In genomic region chr13:107450426-107450825, GRCh38 we compare ENCODE assay signal across 21 cellular contexts.
DNase-seq lines count a peak whose midpoint lies in the region; ATAC-seq and TF ChIP-seq lines count a peak whose summit lies in the region.
"Had no signal": no experiment of that assay in that cellular context is flagged by ENCODE, and none has a peak within 500 bp of the region (broad histone marks: within the 10 kb centered on the region; RNA-seq: fewer than 3 reads in every experiment).

No MANE protein-coding gene starts in this region.

- H3K4me3 Mint-ChIP-seq in natural killer cell treated with Interleukin-12 subunit alpha and Interleukin-12 subunit beta and Interleukin-15 and Interleukin-18, amount 100 ng/mL, for 72 hours, result peak overlapping the region; percentile 59
- H3K4me3 Mint-ChIP-seq: brain; CD14-positive monocyte; naive B cell; stimulated activated naive B cell treated with anti-CD40 and anti-IgM and Interleukin-4, amounts not matched to agents 10 μg/mL and 1 μg/mL and 100 μg/mL, for 72 hours had no signal

- peak overlapping the region; percentile 47 to 81 for H3K27ac Mint-ChIP-seq in natural killer cell treated with Interleukin-12 subunit alpha and Interleukin-12 subunit beta and Interleukin-15 and Interleukin-18, amount 100 ng/mL, for 72 hours
- H3K27ac Mint-ChIP-seq: brain; CD14-positive monocyte; naive B cell; stimulated activated naive B cell treated with anti-CD40 and anti-IgM and Interleukin-4, amounts not matched to agents 10 μg/mL and 1 μg/mL and 100 μg/mL, for 72 hours had no signal

- no peaks in the 10 kb centered on the region for H3K36me3 ChIP-seq in SJSA1
- no peaks in the 10 kb centered on the region for H3K36me3 ChIP-seq in tibial nerve
- H3K36me3 ChIP-seq: heart right ventricle had no signal

- H3K9me3 Mint-ChIP-seq in natural killer cell treated with Interleukin-12 subunit alpha and Interleukin-12 subunit beta and Interleukin-15 and Interleukin-18, amount 100 ng/mL, for 72 hours, result peaks cover 31% of the 10 kb centered on the region

- no peak for TF ChIP-seq CTCF in tibial nerve (IDR thresholded peaks at IDR 0.05)

- TF ChIP-seq POLR2A in tibial nerve (IDR thresholded peaks at IDR 0.05), result no peak

- peaks cover 23% of the 10 kb centered on the region for H3K4me1 ChIP-seq in SJSA1 (replicated peaks)
- peaks cover 0 to 14% (median 0%) of the 10 kb centered on the region in 4 donors for H3K4me1 ChIP-seq in tibial nerve

- H3K4me1 Mint-ChIP-seq in natural killer cell treated with Interleukin-12 subunit alpha and Interleukin-12 subunit beta and Interleukin-15 and Interleukin-18, amount 100 ng/mL, for 72 hours (ENCODE audit: low read depth in 2 of 2), result peaks cover 31 to 32% of the 10 kb centered on the region in 2 donors
- H3K4me1 Mint-ChIP-seq: brain; CD14-positive monocyte; naive B cell; stimulated activated naive B cell treated with anti-CD40 and anti-IgM and Interleukin-4, amounts not matched to agents 10 μg/mL and 1 μg/mL and 100 μg/mL, for 72 hours had no signal

- H3K4me3 ChIP-seq in SJSA1 (no peak overlapping the region), tibial nerve (no peak overlapping the region)

- 61 to 65% methylated on average over 6 of the region's 6 CpGs for WGBS in tibial nerve, 2 donors

- H3K27ac ChIP-seq in SJSA1, result peak overlapping the region; percentile 86
- no peak overlapping the region for H3K27ac ChIP-seq in tibial nerve

- H3K9me3 ChIP-seq in SJSA1 (replicated peaks) (peaks cover 13% of the 10 kb centered on the region), tibial nerve (peaks cover 0 to 11% (median 0%) of the 10 kb centered on the region in 4 donors)

- H3K36me3 Mint-ChIP-seq in natural killer cell treated with Interleukin-12 subunit alpha and Interleukin-12 subunit beta and Interleukin-15 and Interleukin-18, amount 100 ng/mL, for 72 hours, result peaks cover 19% of the 10 kb centered on the region
- H3K36me3 Mint-ChIP-seq: brain; CD14-positive monocyte; stimulated activated naive B cell treated with anti-CD40 and anti-IgM and Interleukin-4, amounts not matched to agents 10 μg/mL and 1 μg/mL and 100 μg/mL, for 72 hours had no signal

- no peak for TF ChIP-seq EP300 in tibial nerve (IDR thresholded peaks at IDR 0.05)

- H3K27me3 ChIP-seq in SJSA1 (replicated peaks) (no peaks in the 10 kb centered on the region), tibial nerve (no peaks in the 10 kb centered on the region)
- H3K27me3 ChIP-seq: heart right ventricle had no signal

- no peaks in the 10 kb centered on the region for H3K27me3 Mint-ChIP-seq in natural killer cell treated with Interleukin-12 subunit alpha and Interleukin-12 subunit beta and Interleukin-15 and Interleukin-18, amount 100 ng/mL, for 72 hours
- H3K27me3 Mint-ChIP-seq: naive B cell; stimulated activated naive B cell treated with anti-CD40 and anti-IgM and Interleukin-4, amounts not matched to agents 10 μg/mL and 1 μg/mL and 100 μg/mL, for 72 hours had no signal

- ATAC-seq in natural killer cell treated with Interleukin-12 subunit alpha and Interleukin-12 subunit beta and Interleukin-15 and Interleukin-18, amount 100 ng/mL, for 72 hours, result no peak
- no peak for ATAC-seq in HG02852 (IDR thresholded peaks at IDR 0.05; ENCODE audit: unreplicated experiment)
- no peak for ATAC-seq in HG03442 (IDR thresholded peaks at IDR 0.05; ENCODE audit: unreplicated experiment)
- no peak for ATAC-seq in GM19467 (IDR thresholded peaks at IDR 0.05; ENCODE audit: unreplicated experiment)
- ATAC-seq: stimulated activated naive B cell treated with anti-CD40 and anti-IgM and Interleukin-4, amounts not matched to agents 10 μg/mL and 1 μg/mL and 100 μg/mL, for 72 hours had no signal

- DNase-seq in Daoy (ENCODE audit: low read depth) (peak; percentile 48), SJSA1 (ENCODE audit: low read depth in 1 of 2, low spot score in 2 of 2) (no peak), dermis blood vessel endothelial cell (peak; percentile 60), tibial nerve (ENCODE audit: low spot score in 2 of 2) (no peak)
- DNase-seq in natural killer cell treated with Interleukin-12 subunit alpha and Interleukin-12 subunit beta and Interleukin-15 and Interleukin-18, amount 100 ng/mL, for 72 hours (ENCODE audit: low spot score), result no peak
- DNase-seq: activated CD4-positive, alpha-beta T cell treated with anti-CD3 and anti-CD28 coated beads, Interleukin-2, amount 50 U/mL, for 48 hours; activated CD4-positive, CD25-positive, alpha-beta regulatory T cell; cortex of kidney; naive B cell; NCI-H1417; NCI-H2081; NCI-H345; NCI-H774; retina; stimulated activated naive B cell treated with anti-CD40 and anti-IgM and Interleukin-4, amounts not matched to agents 10 μg/mL and 1 μg/mL and 100 μg/mL, for 72 hours had no signal

Comparison
In these comparisons a context has a peak if more than half of its experiments do, and no peak if none do; other contexts are left out.
1. DNase-seq: peak in Daoy (single experiment) and dermis blood vessel endothelial cell (single experiment); none in SJSA1 (0 of 2), natural killer cell treated with Interleukin-12 subunit alpha and Interleukin-12 subunit beta and Interleukin-15 and Interleukin-18, amount 100 ng/mL, for 72 hours (single experiment) and tibial nerve (0 of 2).